Comparison of ENCODE assay signal across 1 cellular context in the genomic region with DNA sequence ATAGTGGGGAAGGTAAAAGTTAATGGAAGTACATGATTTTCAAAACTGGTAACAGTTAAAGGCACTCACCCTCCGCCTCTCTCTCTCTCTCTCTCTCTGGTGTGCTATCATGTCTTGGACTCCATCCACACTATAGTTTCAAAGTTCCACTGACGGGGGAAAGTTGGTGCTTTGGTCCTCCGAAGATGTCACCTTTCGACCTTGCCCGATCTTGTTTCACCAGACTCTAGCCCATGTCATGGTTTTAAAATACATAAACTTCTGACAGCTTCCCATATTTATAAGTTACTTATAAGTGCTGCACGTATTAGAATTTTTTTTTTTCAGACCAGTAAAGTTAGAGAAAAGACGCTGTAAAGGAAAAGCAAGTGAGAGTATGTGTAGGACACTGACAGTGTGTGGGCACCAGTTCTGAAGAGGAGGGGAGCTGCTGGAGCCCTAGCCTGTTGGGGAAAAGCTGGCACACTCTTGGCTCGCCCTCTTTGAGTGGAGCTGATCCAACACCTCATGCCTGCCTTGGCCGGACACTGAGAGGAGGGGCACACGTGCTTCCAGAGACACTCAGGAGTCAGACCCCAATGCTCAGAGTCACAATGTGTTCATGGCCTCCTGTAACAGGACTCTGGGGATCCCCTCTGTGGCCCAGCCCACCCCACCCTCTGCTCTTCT.
A peak's percentile ranks its signal among the peaks of the same experiment; 100 is the strongest.
TF ChIP-seq lines count a peak whose summit lies in the region.

No MANE protein-coding gene starts in this region.

TF ChIP-seq in liver, 16 proteins besides CTCF, POLR2A, EP300 and RAD21 (continued from another document):
- TF ChIP-seq, protein P1, sequence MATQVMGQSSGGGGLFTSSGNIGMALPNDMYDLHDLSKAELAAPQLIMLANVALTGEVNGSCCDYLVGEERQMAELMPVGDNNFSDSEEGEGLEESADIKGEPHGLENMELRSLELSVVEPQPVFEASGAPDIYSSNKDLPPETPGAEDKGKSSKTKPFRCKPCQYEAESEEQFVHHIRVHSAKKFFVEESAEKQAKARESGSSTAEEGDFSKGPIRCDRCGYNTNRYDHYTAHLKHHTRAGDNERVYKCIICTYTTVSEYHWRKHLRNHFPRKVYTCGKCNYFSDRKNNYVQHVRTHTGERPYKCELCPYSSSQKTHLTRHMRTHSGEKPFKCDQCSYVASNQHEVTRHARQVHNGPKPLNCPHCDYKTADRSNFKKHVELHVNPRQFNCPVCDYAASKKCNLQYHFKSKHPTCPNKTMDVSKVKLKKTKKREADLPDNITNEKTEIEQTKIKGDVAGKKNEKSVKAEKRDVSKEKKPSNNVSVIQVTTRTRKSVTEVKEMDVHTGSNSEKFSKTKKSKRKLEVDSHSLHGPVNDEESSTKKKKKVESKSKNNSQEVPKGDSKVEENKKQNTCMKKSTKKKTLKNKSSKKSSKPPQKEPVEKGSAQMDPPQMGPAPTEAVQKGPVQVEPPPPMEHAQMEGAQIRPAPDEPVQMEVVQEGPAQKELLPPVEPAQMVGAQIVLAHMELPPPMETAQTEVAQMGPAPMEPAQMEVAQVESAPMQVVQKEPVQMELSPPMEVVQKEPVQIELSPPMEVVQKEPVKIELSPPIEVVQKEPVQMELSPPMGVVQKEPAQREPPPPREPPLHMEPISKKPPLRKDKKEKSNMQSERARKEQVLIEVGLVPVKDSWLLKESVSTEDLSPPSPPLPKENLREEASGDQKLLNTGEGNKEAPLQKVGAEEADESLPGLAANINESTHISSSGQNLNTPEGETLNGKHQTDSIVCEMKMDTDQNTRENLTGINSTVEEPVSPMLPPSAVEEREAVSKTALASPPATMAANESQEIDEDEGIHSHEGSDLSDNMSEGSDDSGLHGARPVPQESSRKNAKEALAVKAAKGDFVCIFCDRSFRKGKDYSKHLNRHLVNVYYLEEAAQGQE (IDR thresholded peaks at IDR 0.05), result no peak
- TF ChIP-seq HNF4A (conservative IDR thresholded peaks at IDR 0.05) (peak; percentile 50 to 82), JUND (IDR thresholded peaks at IDR 0.05) (peak in 1 of 2 donors; percentile 46), YY1 (IDR thresholded peaks at IDR 0.05) (peak; percentile 44), TAF1 (conservative IDR thresholded peaks at IDR 0.05) (no peak), SP1 (IDR thresholded peaks at IDR 0.05) (no peak), GABPA (IDR thresholded peaks at IDR 0.05 in 1 of 2, conservative IDR thresholded peaks at IDR 0.05 in 1 of 2) (no peak), NR2F2 (IDR thresholded peaks at IDR 0.05) (no peak), FOXA1 (IDR thresholded peaks at IDR 0.05) (no peak), ZBTB33 (IDR thresholded peaks at IDR 0.05) (no peak), HNF4G (IDR thresholded peaks at IDR 0.05) (no peak), EGR1 (IDR thresholded peaks at IDR 0.05; ENCODE audit: low read depth in 2 of 2) (no peak)
- TF ChIP-seq, protein P2, sequence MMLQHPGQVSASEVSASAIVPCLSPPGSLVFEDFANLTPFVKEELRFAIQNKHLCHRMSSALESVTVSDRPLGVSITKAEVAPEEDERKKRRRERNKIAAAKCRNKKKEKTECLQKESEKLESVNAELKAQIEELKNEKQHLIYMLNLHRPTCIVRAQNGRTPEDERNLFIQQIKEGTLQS (IDR thresholded peaks at IDR 0.05), result no peak
- TF ChIP-seq, protein P3, sequence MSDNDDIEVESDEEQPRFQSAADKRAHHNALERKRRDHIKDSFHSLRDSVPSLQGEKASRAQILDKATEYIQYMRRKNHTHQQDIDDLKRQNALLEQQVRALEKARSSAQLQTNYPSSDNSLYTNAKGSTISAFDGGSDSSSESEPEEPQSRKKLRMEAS (IDR thresholded peaks at IDR 0.05), result no peak
TF ChIP-seq in liver: peak in this region for 4.
